In genomic region chr6:144951730-144952437, GRCh38 we compare ENCODE assay signal across 24 cellular contexts.
"Had no signal": no experiment of that assay in that cellular context is flagged by ENCODE, and none has a peak within 500 bp of the region (broad histone marks: within the 10 kb centered on the region; RNA-seq: fewer than 3 reads in every experiment).

No MANE protein-coding gene starts in this region.

- H3K4me1 ChIP-seq: gastrocnemius medialis, heart right ventricle, psoas muscle, spleen, transverse colon had no signal

- DNase-seq: cortex of kidney; effector memory CD4-positive, alpha-beta T cell; gastrocnemius medialis; heart right ventricle; hypothalamus; immature natural killer cell; left ventricle myocardium superior; mesenchymal stem cell; naive B cell; psoas muscle; retina; right lobe of liver; spleen; stimulated activated CD4-positive, alpha-beta T cell treated with anti-CD3 and anti-CD28 coated beads, Interleukin-15, amount 100 ng/mL, for 24 hours; stimulated activated CD4-positive, alpha-beta T cell treated with anti-CD3 and anti-CD28 coated beads, Interleukin-1b, Interleukin-23, amount 100 ng/mL, for 48 hours; stimulated activated CD4-positive, alpha-beta T cell treated with anti-CD3 and anti-CD28 coated beads, Interleukin-4, amount 100 ng/mL, for 4 hours; stimulated activated naive CD4-positive, alpha-beta T cell; stomach; substantia nigra; transverse colon had no signal

- H3K27me3 ChIP-seq: esophagus muscularis mucosa, gastrocnemius medialis, heart right ventricle, right lobe of liver, spleen, stomach, transverse colon had no signal

- H3K36me3 ChIP-seq: esophagus muscularis mucosa, gastrocnemius medialis, heart right ventricle, right lobe of liver, spleen, stomach, thoracic aorta, transverse colon had no signal

- H3K4me3 ChIP-seq: esophagus muscularis mucosa, gastrocnemius medialis, heart right ventricle, lung, psoas muscle, right lobe of liver, spleen, stomach, thoracic aorta, transverse colon had no signal

- ATAC-seq: gastrocnemius medialis, heart right ventricle, left ventricle myocardium superior, psoas muscle, right lobe of liver had no signal

- H3K27ac ChIP-seq: epithelial cell of prostate, esophagus muscularis mucosa, gastrocnemius medialis, heart right ventricle, psoas muscle, right lobe of liver, spleen, stomach, thoracic aorta, transverse colon had no signal

- H3K9me3 ChIP-seq: esophagus muscularis mucosa, gastrocnemius medialis, heart right ventricle, psoas muscle, right lobe of liver, spleen, stomach, thoracic aorta, transverse colon had no signal
